27 cellular contexts compared by ENCODE assay signal in the genomic region with DNA sequence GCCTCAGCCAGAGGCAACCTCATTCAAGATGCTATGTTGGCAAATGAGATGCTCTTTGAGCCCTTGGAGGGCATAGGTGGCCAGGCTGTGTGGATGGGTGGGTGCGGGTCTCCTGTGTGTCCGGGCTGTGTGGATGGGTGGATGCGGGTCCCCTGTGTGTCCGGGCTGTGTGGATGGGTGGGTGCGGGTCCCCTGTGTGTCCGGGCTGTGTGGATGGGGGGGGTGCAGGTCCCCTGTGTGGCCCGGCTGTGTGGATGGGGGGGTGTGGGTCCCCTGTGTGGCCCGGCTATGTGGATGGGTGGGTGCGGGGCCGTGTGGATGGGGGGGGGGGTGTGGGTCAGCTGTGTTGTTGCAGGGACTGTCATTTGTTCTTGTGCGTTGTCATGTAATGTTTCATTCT.
"Had no signal": no experiment of that assay in that cellular context is flagged by ENCODE, and none has a peak within 500 bp of the region (broad histone marks: within the 10 kb centered on the region; RNA-seq: fewer than 3 reads in every experiment).

No MANE protein-coding gene starts in this region.

- H3K27ac Mint-ChIP-seq: activated CD8-positive, alpha-beta T cell treated with anti-CD3 and anti-CD28 coated beads, Interleukin-2, amount 10 ng/mL, durations not matched to agents 7 days and 5 days; activated naive CD8-positive, alpha-beta T cell treated with anti-CD3 and anti-CD28 coated beads, Interleukin-2, amount 10 ng/mL, durations not matched to agents 7 days and 5 days; T-helper 17 cell; WTC11 had no signal

- H3K9me3 ChIP-seq: adrenal gland, body of pancreas, MG63 had no signal

- H3K36me3 Mint-ChIP-seq: activated naive CD8-positive, alpha-beta T cell treated with anti-CD3 and anti-CD28 coated beads, Interleukin-2, amount 10 ng/mL, durations not matched to agents 7 days and 5 days; WTC11 had no signal

- H3K27ac ChIP-seq: adrenal gland, body of pancreas had no signal

- FAIRE-seq: bronchial epithelial cell had no signal

- H3K4me1 ChIP-seq: body of pancreas had no signal

- H3K4me3 Mint-ChIP-seq: activated CD8-positive, alpha-beta T cell treated with anti-CD3 and anti-CD28 coated beads, Interleukin-2, amount 10 ng/mL, durations not matched to agents 7 days and 5 days; activated naive CD8-positive, alpha-beta T cell treated with anti-CD3 and anti-CD28 coated beads, Interleukin-2, amount 10 ng/mL, durations not matched to agents 7 days and 5 days; T-helper 17 cell; WTC11 had no signal

- ATAC-seq: activated CD8-positive, alpha-beta T cell treated with anti-CD3 and anti-CD28 coated beads, Interleukin-2, amount 10 ng/mL, durations not matched to agents 7 days and 5 days; body of pancreas; Panc1; T-helper 17 cell; WTC11 had no signal

- H3K9me3 Mint-ChIP-seq: activated naive CD8-positive, alpha-beta T cell treated with anti-CD3 and anti-CD28 coated beads, Interleukin-2, amount 10 ng/mL, durations not matched to agents 7 days and 5 days; WTC11 had no signal

- H3K4me3 ChIP-seq: adrenal gland, body of pancreas, MG63 had no signal

- H3K27me3 ChIP-seq: body of pancreas, MG63 had no signal

- H3K4me1 Mint-ChIP-seq: T-helper 17 cell, WTC11 had no signal

- DNase-seq: activated CD4-positive, alpha-beta T cell treated with anti-CD3 and anti-CD28 coated beads for 48 hours; activated CD4-positive, alpha-beta T cell treated with anti-CD3 and anti-CD28 coated beads, Interleukin-2, amount 50 U/mL, for 4 hours; activated CD4-positive, CD25-positive, alpha-beta regulatory T cell treated with anti-CD3 and anti-CD28 coated beads, Interleukin-2, amount 50 U/mL, for 72 hours; activated CD8-positive, alpha-beta memory T cell treated with anti-CD3 and anti-CD28 coated beads, Interleukin-2, amount 50 U/mL, for 48 hours; activated CD8-positive, alpha-beta T cell treated with anti-CD3 and anti-CD28 coated beads, Interleukin-2, amount 10 ng/mL, durations not matched to agents 7 days and 5 days; activated naive CD4-positive, alpha-beta T cell treated with anti-CD3 and anti-CD28 coated beads, Interleukin-2, amount 50 U/mL, for 16 hours; activated naive CD8-positive, alpha-beta T cell treated with anti-CD3 and anti-CD28 coated beads, Interleukin-2, amount 10 ng/mL, durations not matched to agents 7 days and 5 days; adrenal gland; anterior cingulate cortex; body of pancreas; MG63; MV-4-11; NCI-H1105; NCI-H1436; NCI-H1694 treated with DMSO at 0.1 percent for 48 hours; NCI-H2029 treated with DMSO at 0.1 percent for 48 hours; NCI-H510A treated with DMSO at 0.1 percent for 48 hours; NCI-H69; NK-92 treated with Interleukin-12 subunit alpha and Interleukin-12 subunit beta, amount 100 ng/mL, for 24 hours; OCI-M1; RPMI8226; SHP77; T-helper 17 cell; T-helper 9 cell had no signal

- H3K36me3 ChIP-seq: adrenal gland, MG63 had no signal
